Comparison of ENCODE assay signal across 8 cellular contexts in the genomic region with DNA sequence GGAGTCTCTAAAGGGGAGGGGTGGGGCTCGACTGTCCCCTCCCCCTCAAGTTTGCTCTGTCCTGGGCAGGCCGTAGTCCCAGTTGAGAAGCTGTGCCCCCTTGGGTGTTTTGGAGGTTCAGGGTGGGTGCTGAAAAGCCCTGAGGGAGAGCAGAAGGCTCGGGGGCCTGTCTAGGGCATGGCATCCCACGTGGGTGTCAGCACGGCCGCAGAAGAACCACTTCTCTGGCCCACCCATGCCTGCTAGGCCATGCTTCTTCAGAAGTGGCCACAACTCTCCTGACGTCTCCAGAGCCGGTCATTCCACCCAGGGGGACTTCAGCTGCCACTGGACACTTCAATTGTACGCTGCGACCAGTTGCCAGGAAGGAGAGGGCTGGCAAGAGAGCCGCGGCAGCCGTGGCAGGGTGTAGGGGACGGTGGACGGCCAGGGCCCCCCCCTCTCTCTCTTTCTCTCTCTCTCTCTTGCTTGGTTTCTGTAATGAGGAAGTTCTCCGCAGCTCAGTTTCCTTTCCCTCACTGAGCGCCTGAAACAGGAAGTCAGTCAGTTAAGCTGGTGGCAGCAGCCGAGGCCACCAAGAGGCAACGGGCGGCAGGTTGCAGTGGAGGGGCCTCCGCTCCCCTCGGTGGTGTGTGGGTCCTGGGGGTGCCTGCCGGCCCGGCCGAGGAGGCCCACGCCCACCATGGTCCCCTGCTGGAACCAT. TPM values are rescaled to one million over a fixed set of nuclear protein-coding genes. Genes with fewer than 3 reads are reported as not detected.
DNase-seq lines count a peak whose midpoint lies in the region; ATAC-seq and TF ChIP-seq lines count a peak whose summit lies in the region.

A gene (plus strand): TSS at position 546 of the 703 bp plus-strand sequence. CDS start 137 bp downstream, at position 683.

- peaks cover 43% of the 10 kb centered on the region for H3K4me1 Mint-ChIP-seq in CD4-positive, alpha-beta T cell (ENCODE audit: low read depth)
- no peaks in the 10 kb centered on the region for H3K4me1 Mint-ChIP-seq in Calu3 (ENCODE audit: low read depth, unreplicated experiment)

- no peak for TF ChIP-seq CTCF in CD4-positive, alpha-beta T cell (IDR thresholded peaks at IDR 0.05)
- TF ChIP-seq CTCF in esophagus muscularis mucosa (IDR thresholded peaks at IDR 0.05) (no peak), Calu3 (IDR thresholded peaks at IDR 0.05; ENCODE audit: unreplicated experiment) (no peak)

- peak; percentile 88 for ATAC-seq in CD4-positive, alpha-beta T cell (ENCODE audit: poor library complexity)
- ATAC-seq in GM21367 (IDR thresholded peaks at IDR 0.05; ENCODE audit: unreplicated experiment) = peak; percentile 34

- H3K4me3 ChIP-seq in esophagus muscularis mucosa (peak within 1 kb of the TSS; percentile 43 to 57 (median 50)), skin epidermis (peak within 1 kb of the TSS; percentile 33 to 63 (median 47))

- DNase-seq in CD4-positive, alpha-beta T cell = peak; percentile 52 to 74 (median 66)
- DNase-seq in activated CD8-positive, alpha-beta memory T cell treated with anti-CD3 and anti-CD28 coated beads for 1 hour (ENCODE audit: extremely low read depth in 1 of 2, low read depth in 1 of 2) = peak; percentile 42 to 55
- no peak for DNase-seq in esophagus muscularis mucosa (ENCODE audit: extremely low spot score)
- DNase-seq in NCI-H187 treated with DMSO at 0.1 percent for 48 hours (lab: John Stamatoyannopoulos, UW) = no peak
- no peak for DNase-seq in Calu3

- 56% methylated on average over 13 of the region's 26 CpGs for WGBS in esophagus muscularis mucosa

- H3K36me3 ChIP-seq in KOPT-K1 (ENCODE audit: insufficient read depth, low read length) = peaks cover 28% of the 10 kb centered on the region
- H3K36me3 ChIP-seq in esophagus muscularis mucosa = no peaks in the 10 kb centered on the region

- H3K27ac Mint-ChIP-seq in CD4-positive, alpha-beta T cell = peak within 1 kb of the TSS; percentile 95
- no peak within 1 kb of the TSS for H3K27ac Mint-ChIP-seq in Calu3 (ENCODE audit: unreplicated experiment)

- no peaks in the 10 kb centered on the region for H3K27me3 Mint-ChIP-seq in CD4-positive, alpha-beta T cell
- H3K27me3 Mint-ChIP-seq in Calu3 (ENCODE audit: unreplicated experiment) = peaks cover 14% of the 10 kb centered on the region

- TF ChIP-seq EP300 in esophagus muscularis mucosa (IDR thresholded peaks at IDR 0.05) = no peak

- POLR2A ChIA-PET in CD4-positive, alpha-beta T cell (lab: Charles Lee) = interaction anchor here (0.5 to 6.8 kb wide), 14 partner anchors 10 to 509 kb away, joined by 3 to 190 read pairs (median 6); a partner anchor contains a TSS

- H3K9me3 Mint-ChIP-seq in CD4-positive, alpha-beta T cell = no peaks in the 10 kb centered on the region
- no peaks in the 10 kb centered on the region for H3K9me3 Mint-ChIP-seq in Calu3 (ENCODE audit: low read depth, unreplicated experiment)

- H3K4me3 Mint-ChIP-seq in CD4-positive, alpha-beta T cell = peak within 1 kb of the TSS; percentile 90
- H3K4me3 Mint-ChIP-seq in Calu3 (ENCODE audit: low read depth, unreplicated experiment) = no peak within 1 kb of the TSS

- H3K9me3 ChIP-seq in CD4-positive, alpha-beta T cell (ENCODE audit: control insufficient read depth, low read length) = no peaks in the 10 kb centered on the region
- H3K9me3 ChIP-seq in KOPT-K1 (ENCODE audit: insufficient read depth, low read length, poor library complexity, severe bottlenecking) (no peaks in the 10 kb centered on the region), esophagus muscularis mucosa (no peaks in the 10 kb centered on the region)

- TF ChIP-seq POLR2A in esophagus muscularis mucosa (IDR thresholded peaks at IDR 0.05; ENCODE audit: low read depth) = no peak

- peak within 1 kb of the TSS; percentile 81 for H3K27ac ChIP-seq in CD4-positive, alpha-beta T cell (ENCODE audit: low read depth, low read length)
- H3K27ac ChIP-seq in KOPT-K1 (ENCODE audit: low read depth, low read length, poor library complexity, severe bottlenecking) (peak within 1 kb of the TSS; percentile 99), esophagus muscularis mucosa (replicated peaks in 1 of 4) (peak within 1 kb of the TSS; percentile 53 to 74 (median 72)), skin epidermis (peak within 1 kb of the TSS; percentile 20 to 98 (median 85))

- intact Hi-C loops in CD4-positive, alpha-beta T cell (cut with DNase I, micrococcal nuclease) = loop anchor here (1.0 to 10.0 kb wide), 5 partner anchors 15 to 205 kb away; a partner anchor contains a TSS
- intact Hi-C loops in esophagus muscularis mucosa (cut with DNase I) (loop anchor here (10.0 kb wide), 1 partner anchor 455 kb away; no protein-coding TSS in a partner anchor), Calu3 (cut with micrococcal nuclease; ENCODE audit: unreplicated experiment) (loop anchor here (10.0 kb wide), 1 partner anchor 205 kb away; no protein-coding TSS in a partner anchor)

- CTCF ChIA-PET in CD4-positive, alpha-beta T cell (lab: Charles Lee) = interaction anchor here (0.6 to 3.6 kb wide), 13 partner anchors 10 to 191 kb away, joined by 3 to 37 read pairs (median 4); a partner anchor contains a TSS
- CTCF ChIA-PET in Calu3 (lab: Charles Lee) = no interaction called here

- H3K27me3 ChIP-seq in CD4-positive, alpha-beta T cell (ENCODE audit: control insufficient read depth, insufficient read depth, low read length) = no peaks in the 10 kb centered on the region
- H3K27me3 ChIP-seq in esophagus muscularis mucosa = peaks cover 0 to 3% (median 0%) of the 10 kb centered on the region in 4 donors

- peaks cover 47% of the 10 kb centered on the region for H3K36me3 Mint-ChIP-seq in CD4-positive, alpha-beta T cell (ENCODE audit: low read depth)
- no peaks in the 10 kb centered on the region for H3K36me3 Mint-ChIP-seq in Calu3 (ENCODE audit: insufficient read depth, unreplicated experiment)

- peaks cover 27 to 49% (median 41%) of the 10 kb centered on the region in 4 donors for H3K4me1 ChIP-seq in esophagus muscularis mucosa

- no TSS peak for BruUV-seq in Calu3 (replicated peaks; lab: Mats Ljungman, UMichigan)

RNA-seq across cellular contexts. Expression of the gene that starts here (rescaled TPM):
- total RNA-seq in CD4-positive, alpha-beta T cell = 100 to 1,000 TPM; 141 to 154 TPM
- total RNA-seq in esophagus muscularis mucosa = 10 to 100 TPM in 3 of 4 donors, 1 to 10 TPM in 1; 8.0 to 12.5 (median 11.9) TPM
- not detected in 2 replicates for total RNA-seq in Calu3 (2022)

Comparison
In these comparisons a context has a peak if more than half of its experiments do, and no peak if none do; other contexts are left out.
1. RNA of the gene that starts here (total RNA-seq): 141 to 154 TPM in CD4-positive, alpha-beta T cell; 8.0 to 12.5 TPM in esophagus muscularis mucosa and not detected in Calu3; every median in the first group is over 10 times any median in the second.
2. DNase-seq: peak in CD4-positive, alpha-beta T cell (10 of 10) and activated CD8-positive, alpha-beta memory T cell treated with anti-CD3 and anti-CD28 coated beads for 1 hour (2 of 2); none in esophagus muscularis mucosa (single experiment), NCI-H187 treated with DMSO at 0.1 percent for 48 hours (single experiment) and Calu3 (single experiment).
3. Peak in every context shown above with its lines, with median percentiles within 50 percentile points of each other: H3K27ac ChIP-seq.